8 cellular contexts compared by ENCODE assay signal in the genomic region with DNA sequence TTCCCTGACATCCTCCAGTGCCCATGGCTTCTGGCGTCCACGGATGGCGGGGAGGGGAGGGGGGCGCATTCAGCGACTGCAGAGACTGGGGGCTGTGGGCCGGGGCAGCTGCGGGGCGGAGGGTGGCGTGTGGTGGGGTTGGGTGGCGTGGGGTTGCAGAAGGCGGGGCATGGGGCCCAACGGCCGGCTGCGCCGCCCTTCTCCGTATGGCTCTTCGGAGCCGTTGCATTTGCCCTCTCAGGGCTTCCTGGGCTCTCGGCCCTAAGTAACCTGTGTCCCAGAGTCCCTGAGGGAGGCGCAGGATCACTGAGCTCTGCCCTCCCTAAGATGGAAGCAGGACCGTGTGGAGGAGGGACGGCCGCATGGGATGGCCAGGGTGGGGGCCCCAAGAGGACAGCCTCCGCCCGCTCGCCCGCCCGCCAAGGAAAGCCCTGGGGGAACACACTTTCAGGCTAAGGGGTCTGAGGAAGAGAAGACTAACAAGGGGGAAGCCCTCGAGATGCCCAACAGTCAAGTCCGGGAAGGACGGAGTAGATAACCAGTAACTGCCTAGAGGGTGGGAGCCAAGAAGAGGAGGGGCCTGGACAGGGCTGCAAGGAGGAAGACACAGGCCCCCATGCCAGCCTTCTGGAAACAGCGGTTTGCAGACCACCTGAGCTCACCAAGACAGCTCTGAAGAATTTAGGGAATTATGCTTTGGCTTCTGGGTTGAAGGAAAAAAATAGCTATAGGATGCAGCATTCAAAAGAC. TPM values are rescaled to one million over a fixed set of nuclear protein-coding genes. Genes with fewer than 3 reads are reported as not detected.
DNase-seq lines count a peak whose midpoint lies in the region; ATAC-seq, FAIRE-seq and TF ChIP-seq lines count a peak whose summit lies in the region.

No MANE protein-coding gene starts in this region.

- H3K9me3 ChIP-seq in lower lobe of right lung (no peaks in the 10 kb centered on the region), upper lobe of right lung (no peaks in the 10 kb centered on the region)

- peaks cover 1% of the 10 kb centered on the region for H3K36me3 Mint-ChIP-seq in IgD-negative memory B cell

- H3K27ac Mint-ChIP-seq in IgD-negative memory B cell, result peak overlapping the region in 1 of 3 donors; percentile 70

- DNase-seq in Caki2 (ENCODE audit: low read depth) (peak; percentile 75), cerebellar cortex (ENCODE audit: low spot score) (peak; percentile 68), lower lobe of right lung (peak; percentile 69), upper lobe of right lung (peak; percentile 81), urothelium cell line (ENCODE audit: low spot score) (no peak), LoVo (ENCODE audit: low spot score) (no peak)

- in situ Hi-C loops in Caki2 (cut with HindIII; ENCODE audit: low pct_unique_long_range_greater_than_20kb, low sequenced_read_pairs), result no loop called here

- H3K4me1 ChIP-seq in lower lobe of right lung (peaks cover 16% of the 10 kb centered on the region), upper lobe of right lung (peaks cover 14% of the 10 kb centered on the region)

- peaks cover 15% of the 10 kb centered on the region for H3K27me3 Mint-ChIP-seq in IgD-negative memory B cell

- ATAC-seq in lower lobe of right lung (peak; percentile 83 to 84), upper lobe of right lung (peak; percentile 81), GM21526 (IDR thresholded peaks at IDR 0.05; ENCODE audit: low FRiP score, unreplicated experiment) (no peak)

- peak overlapping the region; percentile 67 to 87 (median 77) for H3K4me3 Mint-ChIP-seq in IgD-negative memory B cell

- H3K4me3 ChIP-seq in lower lobe of right lung, result peak overlapping the region; percentile 83
- H3K4me3 ChIP-seq in upper lobe of right lung, result peak overlapping the region; percentile 70

- H3K27me3 ChIP-seq in lower lobe of right lung (ENCODE audit: low read depth), result no peaks in the 10 kb centered on the region
- no peaks in the 10 kb centered on the region for H3K27me3 ChIP-seq in upper lobe of right lung

- TF ChIP-seq CTCF in lower lobe of right lung (IDR thresholded peaks at IDR 0.05) (no peak), upper lobe of right lung (IDR thresholded peaks at IDR 0.05) (no peak)

- H3K36me3 ChIP-seq in lower lobe of right lung (peaks cover 11% of the 10 kb centered on the region), upper lobe of right lung (peaks cover 3% of the 10 kb centered on the region)

- intact Hi-C loops in lower lobe of right lung (cut with DNase I), result no loop called here
- intact Hi-C loops in upper lobe of right lung (cut with DNase I), result no loop called here

- peak overlapping the region; percentile 72 for H3K27ac ChIP-seq in lower lobe of right lung
- H3K27ac ChIP-seq in upper lobe of right lung, result peak overlapping the region; percentile 58

- H3K9me3 Mint-ChIP-seq in IgD-negative memory B cell, result no peaks in the 10 kb centered on the region

- H3K4me1 Mint-ChIP-seq in IgD-negative memory B cell, result peaks cover 6 to 10% (median 9%) of the 10 kb centered on the region in 3 donors

- FAIRE-seq in urothelium cell line (lab: Jason Lieb, UNC), result no peak

RNA-seq across cellular contexts. Expression of a gene that starts 9.2 kb away (rescaled TPM):
- 9.6 and 10.9 TPM in 2 replicates for total RNA-seq in Caki2 (2014; rRNA removed; shearing (Covaris generic); ENCODE audit: low replicate concordance)
- 2.3 TPM for polyA plus RNA-seq in IgD-negative memory B cell
- total RNA-seq in lower lobe of right lung (12.3 TPM), upper lobe of right lung (5.7 TPM)

RNA-seq across cellular contexts. Expression of a gene that starts 24.2 kb away (rescaled TPM):
- total RNA-seq in Caki2 (2014; rRNA removed; shearing (Covaris generic); ENCODE audit: low replicate concordance), result 27.5 and 50.7 TPM in 2 replicates
- 11.9 TPM for polyA plus RNA-seq in IgD-negative memory B cell
- total RNA-seq in lower lobe of right lung (51.6 TPM), upper lobe of right lung (56.7 TPM)

RNA-seq across cellular contexts. Expression of a gene that starts 40.7 kb away (rescaled TPM):
- 25.5 and 30.6 TPM in 2 replicates for total RNA-seq in Caki2 (2014; rRNA removed; shearing (Covaris generic); ENCODE audit: low replicate concordance)
- 47.2 TPM for polyA plus RNA-seq in IgD-negative memory B cell
- total RNA-seq in lower lobe of right lung (53.5 TPM), upper lobe of right lung (60.8 TPM)

RNA-seq across cellular contexts. Expression of a gene that starts 44.1 kb away (rescaled TPM):
- 55.0 and 75.9 TPM in 2 replicates for total RNA-seq in Caki2 (2014; rRNA removed; shearing (Covaris generic); ENCODE audit: low replicate concordance)
- polyA plus RNA-seq in IgD-negative memory B cell, result 55.9 TPM
- total RNA-seq in lower lobe of right lung (24.3 TPM), upper lobe of right lung (22.0 TPM)

RNA-seq across cellular contexts. Expression of a gene that starts 57.1 kb away (rescaled TPM):
- 8.6 and 9.2 TPM in 2 replicates for total RNA-seq in Caki2 (2014; rRNA removed; shearing (Covaris generic); ENCODE audit: low replicate concordance)
- not detected for polyA plus RNA-seq in IgD-negative memory B cell
- total RNA-seq in lower lobe of right lung (2.1 TPM), upper lobe of right lung (2.2 TPM)

Comparison
In these comparisons a context has a peak if more than half of its experiments do, and no peak if none do; other contexts are left out.
1. DNase-seq: peak in Caki2 (single experiment), cerebellar cortex (single experiment), lower lobe of right lung (single experiment) and upper lobe of right lung (single experiment); none in urothelium cell line (single experiment) and LoVo (single experiment).